ENCODE assay signal across 1 cellular context in the genomic region with DNA sequence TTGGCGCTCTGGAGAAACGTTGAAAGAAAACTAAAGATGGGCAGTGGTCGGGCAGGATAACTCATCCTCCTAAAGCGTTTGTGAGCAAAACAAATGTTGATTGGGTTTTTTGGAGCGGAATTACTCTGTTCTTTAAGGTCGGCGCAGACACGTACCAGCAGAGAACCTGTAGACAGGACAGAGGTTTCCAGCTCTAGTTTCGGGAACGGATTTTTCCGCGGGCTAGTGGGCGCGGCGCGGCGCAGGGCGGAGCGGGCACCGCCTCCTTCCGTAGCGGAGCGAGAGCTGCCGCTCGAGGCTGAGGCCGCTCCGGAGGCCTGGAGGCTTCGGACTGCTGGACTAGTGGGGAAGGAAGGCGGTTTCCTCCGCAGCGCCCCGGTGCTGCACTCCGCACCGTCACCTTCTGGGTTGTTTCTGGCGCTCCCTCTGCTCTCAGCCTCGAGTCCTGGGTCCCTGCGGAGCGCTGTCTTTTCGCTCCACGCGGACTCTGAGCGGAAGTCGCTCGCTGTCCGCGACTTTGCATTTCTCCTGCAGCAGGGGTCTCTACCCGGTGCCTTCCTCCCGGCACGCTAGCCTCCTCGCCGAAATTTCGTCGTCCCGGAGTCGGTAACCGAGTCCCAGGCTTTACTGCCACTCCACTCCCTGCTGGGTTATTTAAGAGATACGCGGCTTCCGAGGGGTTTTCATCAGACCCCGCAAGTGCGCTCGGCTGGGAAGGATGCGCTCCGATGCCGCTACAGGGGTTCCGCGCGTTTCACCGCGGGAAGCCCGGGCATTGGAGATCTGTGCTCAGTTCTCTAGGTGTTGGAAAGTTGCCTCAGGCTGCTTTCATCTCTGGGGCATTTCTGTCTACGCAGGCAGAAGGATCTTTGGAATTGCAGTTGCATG.
TF ChIP-seq lines count a peak whose summit lies in the region.

No MANE protein-coding gene starts in this region.

TF ChIP-seq in HCT116, 20 proteins besides CTCF, POLR2A, EP300 and RAD21 (continued from another document):
- TF ChIP-seq, protein P1, sequence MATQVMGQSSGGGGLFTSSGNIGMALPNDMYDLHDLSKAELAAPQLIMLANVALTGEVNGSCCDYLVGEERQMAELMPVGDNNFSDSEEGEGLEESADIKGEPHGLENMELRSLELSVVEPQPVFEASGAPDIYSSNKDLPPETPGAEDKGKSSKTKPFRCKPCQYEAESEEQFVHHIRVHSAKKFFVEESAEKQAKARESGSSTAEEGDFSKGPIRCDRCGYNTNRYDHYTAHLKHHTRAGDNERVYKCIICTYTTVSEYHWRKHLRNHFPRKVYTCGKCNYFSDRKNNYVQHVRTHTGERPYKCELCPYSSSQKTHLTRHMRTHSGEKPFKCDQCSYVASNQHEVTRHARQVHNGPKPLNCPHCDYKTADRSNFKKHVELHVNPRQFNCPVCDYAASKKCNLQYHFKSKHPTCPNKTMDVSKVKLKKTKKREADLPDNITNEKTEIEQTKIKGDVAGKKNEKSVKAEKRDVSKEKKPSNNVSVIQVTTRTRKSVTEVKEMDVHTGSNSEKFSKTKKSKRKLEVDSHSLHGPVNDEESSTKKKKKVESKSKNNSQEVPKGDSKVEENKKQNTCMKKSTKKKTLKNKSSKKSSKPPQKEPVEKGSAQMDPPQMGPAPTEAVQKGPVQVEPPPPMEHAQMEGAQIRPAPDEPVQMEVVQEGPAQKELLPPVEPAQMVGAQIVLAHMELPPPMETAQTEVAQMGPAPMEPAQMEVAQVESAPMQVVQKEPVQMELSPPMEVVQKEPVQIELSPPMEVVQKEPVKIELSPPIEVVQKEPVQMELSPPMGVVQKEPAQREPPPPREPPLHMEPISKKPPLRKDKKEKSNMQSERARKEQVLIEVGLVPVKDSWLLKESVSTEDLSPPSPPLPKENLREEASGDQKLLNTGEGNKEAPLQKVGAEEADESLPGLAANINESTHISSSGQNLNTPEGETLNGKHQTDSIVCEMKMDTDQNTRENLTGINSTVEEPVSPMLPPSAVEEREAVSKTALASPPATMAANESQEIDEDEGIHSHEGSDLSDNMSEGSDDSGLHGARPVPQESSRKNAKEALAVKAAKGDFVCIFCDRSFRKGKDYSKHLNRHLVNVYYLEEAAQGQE (IDR thresholded peaks at IDR 0.05; ENCODE audit: low read depth): no peak
- TF ChIP-seq SP1 (IDR thresholded peaks at IDR 0.05; ENCODE audit: low read depth): no peak
